Comparison of ENCODE assay signal across 16 cellular contexts in the genomic region with DNA sequence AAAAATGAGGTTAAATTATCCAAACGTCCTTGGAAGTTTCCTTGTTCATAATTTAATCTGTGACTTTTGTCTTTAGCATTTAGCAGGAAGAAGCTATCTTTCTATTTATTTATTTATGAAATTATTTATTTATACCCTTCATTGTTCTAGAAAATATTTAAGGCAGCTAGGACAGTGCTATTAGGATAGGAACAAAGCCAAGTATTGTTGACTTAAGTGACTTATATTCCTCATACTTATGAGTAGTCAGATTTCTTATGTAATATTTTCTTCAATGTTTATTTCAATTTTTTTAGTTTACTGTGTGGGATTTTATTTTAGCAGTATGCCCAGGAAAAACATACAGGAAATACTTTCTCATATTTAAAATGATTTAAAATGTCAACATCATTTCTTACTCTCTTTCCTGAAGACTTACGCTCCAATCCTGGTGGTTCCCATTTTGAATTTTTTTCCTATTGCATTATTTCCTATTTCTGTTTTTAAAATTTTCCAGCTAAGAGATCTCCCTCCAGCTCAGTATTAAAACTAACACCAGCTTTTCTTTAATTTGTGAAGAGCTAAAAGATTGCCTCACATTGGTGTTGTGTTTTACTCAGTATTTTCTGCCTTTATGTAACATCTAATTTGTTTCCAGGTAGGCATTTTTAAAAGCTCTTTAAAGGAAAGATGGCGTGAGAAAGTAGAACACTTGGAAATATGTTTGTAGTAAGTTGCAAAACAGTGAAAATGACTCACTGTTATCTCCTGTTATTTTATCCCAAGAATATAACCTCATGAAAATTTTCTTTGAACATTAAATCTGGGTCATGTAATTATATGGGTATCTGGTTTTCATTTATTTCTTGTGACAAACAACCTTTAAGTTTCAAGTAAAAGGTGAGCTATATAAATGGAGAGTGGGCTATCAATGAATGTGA. TPM values are rescaled to one million over a fixed set of nuclear protein-coding genes. Genes with fewer than 3 reads are reported as not detected.
A peak's percentile ranks its signal among the peaks of the same experiment; 100 is the strongest.
DNase-seq lines count a peak whose midpoint lies in the region; ATAC-seq, FAIRE-seq and TF ChIP-seq lines count a peak whose summit lies in the region.
"Had no signal": no experiment of that assay in that cellular context is flagged by ENCODE, and none has a peak within 500 bp of the region (broad histone marks: within the 10 kb centered on the region; RNA-seq: fewer than 3 reads in every experiment).

No MANE protein-coding gene starts in this region.

- H3K36me3 ChIP-seq in mammary epithelial cell (ENCODE audit: insufficient read depth, low read length) = no peaks in the 10 kb centered on the region
- H3K36me3 ChIP-seq in CD8-positive, alpha-beta memory T cell (ENCODE audit: insufficient read depth, low read length) = no peaks in the 10 kb centered on the region
- H3K36me3 ChIP-seq: thyroid gland had no signal

- TF ChIP-seq POLR2A in A549 (IDR thresholded peaks at IDR 0.05; ENCODE audit: low read length) = no peak

- H3K36me3 Mint-ChIP-seq in immature natural killer cell = peaks cover 0 to 18% (median 5%) of the 10 kb centered on the region in 3 donors
- H3K36me3 Mint-ChIP-seq in CD8-positive, alpha-beta memory T cell = peaks cover 5 to 64% (median 21%) of the 10 kb centered on the region in 3 donors

- H3K4me1 ChIP-seq in A549 = peaks cover 24% of the 10 kb centered on the region
- peaks cover 8% of the 10 kb centered on the region for H3K4me1 ChIP-seq in mammary epithelial cell (ENCODE audit: insufficient read depth, low read length)
- H3K4me1 ChIP-seq in CD8-positive, alpha-beta memory T cell (ENCODE audit: insufficient read depth, low read length) = no peaks in the 10 kb centered on the region

- H3K9ac ChIP-seq in mammary epithelial cell (ENCODE audit: insufficient read depth, low read length) = no peak overlapping the region

- no peak for TF ChIP-seq EP300 in A549 (IDR thresholded peaks at IDR 0.05)

- BruUV-seq in mammary epithelial cell (replicated peaks; lab: Mats Ljungman, UMichigan) = no TSS peak

- no peaks in the 10 kb centered on the region for H3K79me2 ChIP-seq in mammary epithelial cell (ENCODE audit: insufficient read depth, low read length)

- H3K4me3 Mint-ChIP-seq in immature natural killer cell = no peak overlapping the region
- no peak overlapping the region for H3K4me3 Mint-ChIP-seq in CD8-positive, alpha-beta memory T cell
- H3K4me3 Mint-ChIP-seq: activated CD4-positive, alpha-beta memory T cell treated with anti-CD3 and anti-CD28 coated beads, Interleukin-2, amount 10 ng/mL, durations not matched to agents 7 days and 5 days; brain had no signal

- H3K27me3 Mint-ChIP-seq in immature natural killer cell (ENCODE audit: low read depth in 3 of 3) = peaks cover 0 to 11% (median 4%) of the 10 kb centered on the region in 3 donors
- H3K27me3 Mint-ChIP-seq in CD8-positive, alpha-beta memory T cell = peaks cover 0 to 1% of the 10 kb centered on the region in 2 donors
- H3K27me3 Mint-ChIP-seq: activated CD4-positive, alpha-beta memory T cell treated with anti-CD3 and anti-CD28 coated beads, Interleukin-2, amount 10 ng/mL, durations not matched to agents 7 days and 5 days; brain; progenitor cell of endocrine pancreas had no signal

- peak overlapping the region in 4 of 6 donors; percentile 62 to 79 (median 70) for H3K27ac Mint-ChIP-seq in immature natural killer cell
- H3K27ac Mint-ChIP-seq in CD8-positive, alpha-beta memory T cell = peak overlapping the region in 3 of 8 donors; percentile 26 to 60 (median 37)
- H3K27ac Mint-ChIP-seq: activated CD4-positive, alpha-beta memory T cell treated with anti-CD3 and anti-CD28 coated beads, Interleukin-2, amount 10 ng/mL, durations not matched to agents 7 days and 5 days; progenitor cell of endocrine pancreas had no signal

- in situ Hi-C loops in mammary epithelial cell (cut with MboI; ENCODE audit: low sequenced_read_pairs in 2 of 2) = no loop called here

- intact Hi-C loops in mammary epithelial cell (cut with micrococcal nuclease) = no loop called here

- H3K9me3 Mint-ChIP-seq in immature natural killer cell = no peaks in the 10 kb centered on the region
- no peaks in the 10 kb centered on the region for H3K9me3 Mint-ChIP-seq in CD8-positive, alpha-beta memory T cell
- H3K9me3 Mint-ChIP-seq: activated CD4-positive, alpha-beta memory T cell treated with anti-CD3 and anti-CD28 coated beads, Interleukin-2, amount 10 ng/mL, durations not matched to agents 7 days and 5 days; brain had no signal

- ATAC-seq in A549 = no peak

- CTCF ChIA-PET in A549 (lab: Yijun Ruan, JAX) = no interaction called here
- CTCF ChIA-PET in mammary epithelial cell (lab: Charles Lee; ENCODE audit: low non-redundant PET) = no interaction called here
- CTCF ChIA-PET in CD8-positive, alpha-beta memory T cell (lab: Charles Lee) = interaction anchor here (0.7 to 1.8 kb wide), 4 partner anchors 8 to 363 kb away, joined by 3 to 4 read pairs (median 4); no protein-coding TSS in a partner anchor

- TF ChIP-seq CTCF in A549 (IDR thresholded peaks at IDR 0.05) = no peak
- TF ChIP-seq CTCF in mammary epithelial cell (conservative IDR thresholded peaks at IDR 0.05 in 1 of 2, IDR thresholded peaks at IDR 0.05 in 1 of 2; ENCODE audit: extremely low read depth in 1 of 2, insufficient read depth in 1 of 2, low read depth in 1 of 2, low read length in 2 of 2) = no peak

- no peak for FAIRE-seq in A549 (lab: Jason Lieb, UNC)
- FAIRE-seq: GM12878 had no signal

- H3K4me3 ChIP-seq in A549 (no peak overlapping the region), mammary epithelial cell (replicated peaks in 1 of 3; ENCODE audit: insufficient read depth in 1 of 3, low read depth in 2 of 3, low read length in 3 of 3) (no peak overlapping the region)
- no peak overlapping the region for H3K4me3 ChIP-seq in CD8-positive, alpha-beta memory T cell (ENCODE audit: low read length)
- H3K4me3 ChIP-seq: GM12878, thyroid gland had no signal

- H3K9me3 ChIP-seq in A549 (no peaks in the 10 kb centered on the region), mammary epithelial cell (replicated peaks; ENCODE audit: insufficient read depth, low read length) (no peaks in the 10 kb centered on the region)
- H3K9me3 ChIP-seq in CD8-positive, alpha-beta memory T cell (ENCODE audit: low read length) = no peaks in the 10 kb centered on the region
- H3K9me3 ChIP-seq: thyroid gland had no signal

- dilution Hi-C loops in mammary epithelial cell (cut with HindIII; ENCODE audit: low sequenced_read_pairs) = no loop called here

- H3K4me2 ChIP-seq in A549 = peak overlapping the region; percentile 43
- no peak overlapping the region for H3K4me2 ChIP-seq in mammary epithelial cell (ENCODE audit: insufficient read depth, low read depth, low read length)

- DNase-seq in A549 (ENCODE audit: low read depth in 1 of 2, low spot score in 1 of 2) (no peak), HCEC 1CT (peak; percentile 53), mammary epithelial cell (peak; percentile 26), immature natural killer cell (no peak), globus pallidus (ENCODE audit: low spot score) (no peak), NCI-H345 (lab: John Stamatoyannopoulos, UW) (no peak), foreskin melanocyte (no peak)
- DNase-seq in CD8-positive, alpha-beta memory T cell = no peak
- DNase-seq: activated CD4-positive, alpha-beta memory T cell treated with anti-CD3 and anti-CD28 coated beads, Interleukin-2, amount 10 ng/mL, durations not matched to agents 7 days and 5 days; erythroblast; NCI-H2029; SIG-M5; thyroid gland had no signal

- H2AFZ ChIP-seq in mammary epithelial cell (ENCODE audit: low read depth, low read length) = no peak overlapping the region

- H4K20me1 ChIP-seq in mammary epithelial cell (ENCODE audit: insufficient read depth, low read length) = no peaks in the 10 kb centered on the region

- H3K27me3 ChIP-seq in mammary epithelial cell (ENCODE audit: insufficient read depth, low read length) = no peaks in the 10 kb centered on the region
- no peaks in the 10 kb centered on the region for H3K27me3 ChIP-seq in CD8-positive, alpha-beta memory T cell (ENCODE audit: insufficient read depth, low read length, poor library complexity, severe bottlenecking)
- H3K27me3 ChIP-seq: thyroid gland had no signal

- POLR2A ChIA-PET in A549 (lab: Yijun Ruan, JAX) = interaction anchor here (0.9 kb wide), 1 partner anchor 31 kb away, joined by 3 read pairs; no protein-coding TSS in a partner anchor
- POLR2A ChIA-PET in CD8-positive, alpha-beta memory T cell (lab: Charles Lee) = no interaction called here

- 54% methylated on average over 3 of the region's 3 CpGs for WGBS in A549 (ENCODE audit: missing lambda C conversion rate)
- 82% methylated on average over 3 of the region's 3 CpGs for whole genome bisulfite sequencing in mammary epithelial cell (ENCODE audit: low coverage, missing lambda C conversion rate)

- H3K4me1 Mint-ChIP-seq in immature natural killer cell = peaks cover 70 to 98% of the 10 kb centered on the region in 2 donors
- peaks cover 53 to 81% (median 67%) of the 10 kb centered on the region in 3 donors for H3K4me1 Mint-ChIP-seq in CD8-positive, alpha-beta memory T cell
- H3K4me1 Mint-ChIP-seq: activated CD4-positive, alpha-beta memory T cell treated with anti-CD3 and anti-CD28 coated beads, Interleukin-2, amount 10 ng/mL, durations not matched to agents 7 days and 5 days had no signal

- no peak overlapping the region for H3K27ac ChIP-seq in A549
- H3K27ac ChIP-seq in mammary epithelial cell (ENCODE audit: insufficient read depth, low read depth, low read length) = no peak overlapping the region
- no peak overlapping the region for H3K27ac ChIP-seq in CD8-positive, alpha-beta memory T cell (ENCODE audit: low read depth, low read length)

- TF ChIP-seq RAD21 in A549 (conservative IDR thresholded peaks at IDR 0.05 in 1 of 2, IDR thresholded peaks at IDR 0.05 in 1 of 2) = no peak

TF ChIP-seq in A549, 52 proteins besides CTCF, POLR2A, EP300 and RAD21 (continues in another document):
- TF ChIP-seq POLR2AphosphoS2 (conservative IDR thresholded peaks at IDR 0.05; ENCODE audit: low read length) (no peak), KDM1A (IDR thresholded peaks at IDR 0.05; ENCODE audit: low read depth) (no peak)

RNA-seq across cellular contexts. Expression of a gene that starts 32.2 kb away (rescaled TPM):
- 46.3 and 59.1 TPM in 2 replicates for polyA plus RNA-seq in A549 (2011; rRNA removed)
- polyA plus RNA-seq in A549 (2012; cell fraction: cytosol; rRNA removed) = 15.7 and 16.9 TPM in 2 replicates
- polyA plus RNA-seq in A549 (2012; cell fraction: nucleus; rRNA removed) = 8.8 and 12.0 TPM in 2 replicates
- 11.2 to 11.4 TPM (median 11.3 TPM) in 3 replicates for polyA plus RNA-seq in A549 (2017; fragmentation: RNase III; extraction: RNeasy Plus Mini Kit Qiagen cat#74134 plus additional on column Dnase treatment)
- 34.2 and 39.8 TPM in 2 replicates for polyA minus RNA-seq in A549 (2011; rRNA and poly(A)+ RNA removed)
- 1 to 10 TPM; 5.0 to 7.3 TPM for total RNA-seq in mammary epithelial cell
- polyA plus RNA-seq in mammary epithelial cell = 14.0 TPM
- polyA minus RNA-seq in mammary epithelial cell = 51.5 TPM
- 100 to 1,000 TPM; 134 to 265 (median 224) TPM for polyA plus RNA-seq in immature natural killer cell
- 10 to 100 TPM; 38.5 to 38.6 TPM for total RNA-seq in CD8-positive, alpha-beta memory T cell
- 80.4 TPM for polyA plus RNA-seq in CD8-positive, alpha-beta memory T cell

Comparison
In these comparisons a context has a peak if more than half of its experiments do, and no peak if none do; other contexts are left out.
1. DNase-seq: peak in HCEC 1CT (single experiment) and mammary epithelial cell (single experiment); none in A549 (0 of 2), immature natural killer cell (0 of 3), globus pallidus (single experiment), NCI-H345 (single experiment), foreskin melanocyte (single experiment) and CD8-positive, alpha-beta memory T cell (0 of 5).